Comparison of ENCODE assay signal across 8 cellular contexts in the genomic region with DNA sequence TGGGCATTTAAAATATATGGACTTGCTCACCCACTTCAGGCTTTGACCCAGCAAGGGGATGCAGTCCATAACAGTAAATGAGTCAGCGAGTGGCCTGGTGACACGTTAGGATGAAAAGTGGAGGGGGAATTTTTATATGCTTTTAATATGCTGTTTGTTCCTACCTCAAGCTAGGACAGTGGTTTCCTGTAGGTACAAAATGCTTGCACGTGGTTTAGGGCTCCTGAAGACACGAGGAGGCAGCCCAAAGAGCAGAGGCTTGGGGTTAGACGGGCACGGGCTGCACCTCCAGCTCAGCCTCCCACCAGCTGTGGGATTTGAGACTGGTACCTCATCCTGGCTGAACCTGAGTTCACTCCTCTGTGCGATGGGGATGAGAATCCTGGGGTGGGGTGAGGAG.
DNase-seq lines count a peak whose midpoint lies in the region; ATAC-seq and TF ChIP-seq lines count a peak whose summit lies in the region.

No MANE protein-coding gene starts in this region.

- H3K9me3 ChIP-seq in OCI-LY7 (ENCODE audit: low read length) = no peaks in the 10 kb centered on the region
- no peaks in the 10 kb centered on the region for H3K9me3 ChIP-seq in osteoblast (ENCODE audit: low read depth, low read length)
- no peaks in the 10 kb centered on the region for H3K9me3 ChIP-seq in SJCRH30 (replicated peaks)

- H3K36me3 ChIP-seq in OCI-LY7 (ENCODE audit: insufficient read depth, low read length) = no peaks in the 10 kb centered on the region
- H3K36me3 ChIP-seq in osteoblast (ENCODE audit: insufficient read depth, low read length) = no peaks in the 10 kb centered on the region
- no peaks in the 10 kb centered on the region for H3K36me3 ChIP-seq in SJCRH30

- peak overlapping the region; percentile 77 for H3K4me3 Mint-ChIP-seq in Calu3 (ENCODE audit: low read depth, unreplicated experiment)
- peak overlapping the region; percentile 79 for H3K4me3 Mint-ChIP-seq in activated naive CD8-positive, alpha-beta T cell treated with anti-CD3 and anti-CD28 coated beads, Interleukin-2, amount 50 U/mL, for 24 hours

- H3K4me2 ChIP-seq in OCI-LY7 (ENCODE audit: low read length) (peak overlapping the region; percentile 83), osteoblast (ENCODE audit: insufficient read depth, low read length) (peak overlapping the region; percentile 86)

- no peaks in the 10 kb centered on the region for H3K9me3 Mint-ChIP-seq in Calu3 (ENCODE audit: low read depth, unreplicated experiment)
- no peaks in the 10 kb centered on the region for H3K9me3 Mint-ChIP-seq in activated naive CD8-positive, alpha-beta T cell treated with anti-CD3 and anti-CD28 coated beads, Interleukin-2, amount 50 U/mL, for 24 hours

- H3K36me3 Mint-ChIP-seq in Calu3 (ENCODE audit: insufficient read depth, unreplicated experiment) = peaks cover 6% of the 10 kb centered on the region
- H3K36me3 Mint-ChIP-seq in activated naive CD8-positive, alpha-beta T cell treated with anti-CD3 and anti-CD28 coated beads, Interleukin-2, amount 50 U/mL, for 24 hours (ENCODE audit: low read depth) = no peaks in the 10 kb centered on the region

- BruUV-seq in Calu3 (replicated peaks; lab: Mats Ljungman, UMichigan) = no TSS peak
- BruUV-seq in OCI-LY7 (replicated peaks; lab: Mats Ljungman, UMichigan) = no TSS peak

- peaks cover 43% of the 10 kb centered on the region for H3K4me1 ChIP-seq in OCI-LY7 (ENCODE audit: insufficient read depth, low read length, poor library complexity, severe bottlenecking)
- no peaks in the 10 kb centered on the region for H3K4me1 ChIP-seq in osteoblast (ENCODE audit: insufficient read depth, low read length)
- peaks cover 10% of the 10 kb centered on the region; the same call in 1 of the 2 replicates for H3K4me1 ChIP-seq in SJCRH30

- DNase-seq in Calu3 (no peak), OCI-LY7 (ENCODE audit: low spot score) (peak; percentile 14), osteoblast (ENCODE audit: insufficient read length, low spot score, missing footprints) (no peak), NCI-H2107 treated with DMSO at 0.1 percent for 48 hours (lab: John Stamatoyannopoulos, UW; ENCODE audit: unreplicated experiment) (no peak), SJCRH30 (no peak)
- DNase-seq in activated naive CD8-positive, alpha-beta T cell treated with anti-CD3 and anti-CD28 coated beads, Interleukin-2, amount 50 U/mL, for 24 hours = peak; percentile 14

- peaks cover 36% of the 10 kb centered on the region for H3K27me3 Mint-ChIP-seq in Calu3 (ENCODE audit: unreplicated experiment)
- H3K27me3 Mint-ChIP-seq in activated naive CD8-positive, alpha-beta T cell treated with anti-CD3 and anti-CD28 coated beads, Interleukin-2, amount 50 U/mL, for 24 hours = peaks cover 29% of the 10 kb centered on the region

- H2AFZ ChIP-seq in OCI-LY7 (ENCODE audit: low read length) = peak overlapping the region; percentile 96
- H2AFZ ChIP-seq in osteoblast (ENCODE audit: low read length) = no peak overlapping the region

- TF ChIP-seq CTCF in Calu3 (IDR thresholded peaks at IDR 0.05; ENCODE audit: unreplicated experiment) (no peak), OCI-LY7 (conservative IDR thresholded peaks at IDR 0.05; ENCODE audit: low read length) (no peak), osteoblast (IDR thresholded peaks at IDR 0.05; ENCODE audit: extremely low read depth, low read depth, low read length) (no peak)

- peak overlapping the region; percentile 65 for H3K4me3 ChIP-seq in OCI-LY7 (ENCODE audit: low read depth, low read length, poor library complexity, severe bottlenecking)
- H3K4me3 ChIP-seq in osteoblast (ENCODE audit: insufficient read depth, low read length) = no peak overlapping the region
- H3K4me3 ChIP-seq in SJCRH30 = no peak overlapping the region; the same call in 1 of the 2 replicates

- peak; percentile 38 for ATAC-seq in activated naive CD8-positive, alpha-beta T cell treated with anti-CD3 and anti-CD28 coated beads, Interleukin-2, amount 50 U/mL, for 24 hours
- no peak for ATAC-seq in HG02678 (IDR thresholded peaks at IDR 0.05; ENCODE audit: unreplicated experiment)
- ATAC-seq in GM19463 (IDR thresholded peaks at IDR 0.05; ENCODE audit: unreplicated experiment) = no peak

- intact Hi-C loops in Calu3 (cut with micrococcal nuclease; ENCODE audit: unreplicated experiment) = loop anchor here (10.0 kb wide), 2 partner anchors 311 to 751 kb away; no protein-coding TSS in a partner anchor
- intact Hi-C loops in OCI-LY7 (cut with micrococcal nuclease; ENCODE audit: unreplicated experiment) = no loop called here

- CTCF ChIA-PET in Calu3 (lab: Charles Lee) (no interaction called here), OCI-LY7 (lab: Charles Lee; ENCODE audit: unreplicated experiment) (interaction anchor here (0.6 to 1.2 kb wide), 2 partner anchors 16 to 34 kb away, joined by 3 to 4 read pairs; no protein-coding TSS in a partner anchor)

- H3K27me3 ChIP-seq in osteoblast (ENCODE audit: insufficient read depth, low read length) (peaks cover 5% of the 10 kb centered on the region), SJCRH30 (no peaks in the 10 kb centered on the region)

- H3K9me2 ChIP-seq in OCI-LY7 (ENCODE audit: insufficient read depth, low read length) = no peaks in the 10 kb centered on the region

- H3K79me2 ChIP-seq in OCI-LY7 (ENCODE audit: insufficient read depth, low read depth, low read length) = no peaks in the 10 kb centered on the region
- H3K79me2 ChIP-seq in osteoblast (ENCODE audit: insufficient read depth, low read length) = no peaks in the 10 kb centered on the region

- no peak overlapping the region for H3K27ac Mint-ChIP-seq in Calu3 (ENCODE audit: unreplicated experiment)
- H3K27ac Mint-ChIP-seq in activated naive CD8-positive, alpha-beta T cell treated with anti-CD3 and anti-CD28 coated beads, Interleukin-2, amount 50 U/mL, for 24 hours = peak overlapping the region; percentile 74

- H3K27ac ChIP-seq in OCI-LY7 (ENCODE audit: low read depth, low read length, poor library complexity, severe bottlenecking) (no peak overlapping the region), osteoblast (ENCODE audit: low read depth, low read length) (no peak overlapping the region), SJCRH30 (no peak overlapping the region)

- H4K20me1 ChIP-seq in OCI-LY7 (ENCODE audit: insufficient read depth, low read length) (no peaks in the 10 kb centered on the region), osteoblast (ENCODE audit: insufficient read depth, low read length) (no peaks in the 10 kb centered on the region)

- POLR2A ChIA-PET in OCI-LY7 (lab: Charles Lee) = interaction anchor here (0.8 to 2.1 kb wide), 7 partner anchors 10 to 445 kb away, joined by 3 to 7 read pairs (median 5); no protein-coding TSS in a partner anchor

- H3K4me1 Mint-ChIP-seq in Calu3 (ENCODE audit: low read depth, unreplicated experiment) = peaks cover 9% of the 10 kb centered on the region
- peaks cover 24% of the 10 kb centered on the region for H3K4me1 Mint-ChIP-seq in activated naive CD8-positive, alpha-beta T cell treated with anti-CD3 and anti-CD28 coated beads, Interleukin-2, amount 50 U/mL, for 24 hours

Comparison
In these comparisons a context has a peak if more than half of its experiments do, and no peak if none do; other contexts are left out.
1. DNase-seq: peak in OCI-LY7 (single experiment) and activated naive CD8-positive, alpha-beta T cell treated with anti-CD3 and anti-CD28 coated beads, Interleukin-2, amount 50 U/mL, for 24 hours (single experiment); none in Calu3 (single experiment), osteoblast (single experiment), NCI-H2107 treated with DMSO at 0.1 percent for 48 hours (single experiment) and SJCRH30 (0 of 2).